In genomic region chr22:42714768-42715430, GRCh38 we compare ENCODE assay signal across 28 cellular contexts. TPM values are rescaled to one million over a fixed set of nuclear protein-coding genes. Genes with fewer than 3 reads are reported as not detected.
DNase-seq lines count a peak whose midpoint lies in the region; ATAC-seq, FAIRE-seq and TF ChIP-seq lines count a peak whose summit lies in the region.
"Had no signal": no experiment of that assay in that cellular context is flagged by ENCODE, and none has a peak within 500 bp of the region (broad histone marks: within the 10 kb centered on the region; RNA-seq: fewer than 3 reads in every experiment).

No MANE protein-coding gene starts in this region.

- H3K27ac ChIP-seq in GM12878 (ENCODE audit: control insufficient read depth, insufficient read depth): 0 out of 2 replicates have a peak overlapping the region, but pooled peaks have one; percentile 8
- no peak overlapping the region for H3K27ac ChIP-seq in mesendoderm (ENCODE audit: low read depth, low read length)
- H3K27ac ChIP-seq in left lung: no peak overlapping the region
- H3K27ac ChIP-seq: C4-2B, KMS-11, prostate gland had no signal

- POLR2A ChIA-PET in Caco-2 (lab: Charles Lee) (no interaction called here), GM12878 (lab: Charles Lee) (interaction anchor here (1.1 kb wide), 1 partner anchor 8 kb away, joined by 3 read pairs; no protein-coding TSS in a partner anchor)

- no peak overlapping the region for H3K56ac ChIP-seq in mesendoderm (ENCODE audit: low read length)

- H2BK5ac ChIP-seq in mesendoderm (ENCODE audit: low read length): no peak overlapping the region

- no peak overlapping the region for H3K4ac ChIP-seq in mesendoderm (ENCODE audit: low read depth, low read length)

- H3K4me3 Mint-ChIP-seq in Caco-2 (ENCODE audit: unreplicated experiment) (no peak overlapping the region), HFFc6 (no peak overlapping the region)
- no peak overlapping the region for H3K4me3 Mint-ChIP-seq in activated naive CD8-positive, alpha-beta T cell treated with anti-CD3 and anti-CD28 coated beads for 36 hours
- H3K4me3 Mint-ChIP-seq: activated naive CD8-positive, alpha-beta T cell; activated T-cell treated with anti-CD3 and anti-CD28 coated beads, Interleukin-2, amount 50 U/mL, for 72 hours; stimulated activated effector memory CD8-positive, alpha-beta T cell treated with anti-CD3 and anti-CD28 coated beads, Interleukin-12 subunit alpha, Interleukin-12 subunit beta, amount 100 ng/mL, for 72 hours; T-cell had no signal

- no peak overlapping the region for H4K5ac ChIP-seq in mesendoderm (ENCODE audit: low read length)

- H3K9ac ChIP-seq in GM12878 (ENCODE audit: control insufficient read depth, insufficient read depth, low read length) (no peak overlapping the region), mesendoderm (ENCODE audit: low read length) (no peak overlapping the region)
- H3K9ac ChIP-seq: KMS-11 had no signal

- H2AFZ ChIP-seq in GM12878 (ENCODE audit: control insufficient read depth, low read depth, low read length): no peak overlapping the region

- in situ Hi-C loops in GM12878 (cut with MboI): no loop called here

- no peak for TF ChIP-seq EP300 in GM12878 (IDR thresholded peaks at IDR 0.05; ENCODE audit: borderline replicate concordance in 1 of 2, control insufficient read depth in 1 of 2, low read depth in 2 of 2, low read length in 2 of 2)

- intact Hi-C loops in Caco-2 (cut with micrococcal nuclease; ENCODE audit: unreplicated experiment) (no loop called here), GM12878 (cut with micrococcal nuclease; ENCODE audit: unreplicated experiment) (no loop called here), left lung (cut with DNase I) (no loop called here)

- H3K27ac Mint-ChIP-seq in Caco-2 (ENCODE audit: unreplicated experiment) (peak overlapping the region; percentile 40), HFFc6 (peak overlapping the region; percentile 72)
- H3K27ac Mint-ChIP-seq in activated naive CD8-positive, alpha-beta T cell treated with anti-CD3 and anti-CD28 coated beads for 36 hours: no peak overlapping the region
- H3K27ac Mint-ChIP-seq: activated naive CD8-positive, alpha-beta T cell; activated T-cell treated with anti-CD3 and anti-CD28 coated beads, Interleukin-2, amount 50 U/mL, for 72 hours; stimulated activated effector memory CD8-positive, alpha-beta T cell treated with anti-CD3 and anti-CD28 coated beads, Interleukin-12 subunit alpha, Interleukin-12 subunit beta, amount 100 ng/mL, for 72 hours; T-cell had no signal

- TF ChIP-seq CTCF in Caco-2 (IDR thresholded peaks at IDR 0.05; ENCODE audit: insufficient read depth in 1 of 2, low read depth in 1 of 2, low read length in 1 of 2, severe bottlenecking in 1 of 2, unreplicated experiment in 1 of 2) (no peak), HFFc6 (IDR thresholded peaks at IDR 0.05) (no peak), GM12878 (IDR thresholded peaks at IDR 0.05 in 2 of 3, conservative IDR thresholded peaks at IDR 0.05 in 1 of 3; ENCODE audit: control insufficient read depth in 2 of 3, extremely low read depth in 1 of 3, insufficient read depth in 1 of 3, low read depth in 3 of 3, low read length in 3 of 3) (no peak), left lung (IDR thresholded peaks at IDR 0.05) (no peak)

- no peak overlapping the region for H2BK120ac ChIP-seq in mesendoderm (ENCODE audit: low read depth, low read length)

- no peak for TF ChIP-seq RAD21 in GM12878 (IDR thresholded peaks at IDR 0.05; ENCODE audit: insufficient read depth, low read depth, low read length)

- RAD21 ChIA-PET in GM12878 (lab: Charles Lee; ENCODE audit: unreplicated experiment): no interaction called here

- no peak overlapping the region for H2AK5ac ChIP-seq in mesendoderm (ENCODE audit: low read length)

- DNase-seq in Caco-2: no peak
- DNase-seq in HFFc6: no peak
- no peak for DNase-seq in GM12878 (ENCODE audit: low read depth, low spot score)
- peak; percentile 62 for DNase-seq in mesendoderm
- DNase-seq in activated naive CD8-positive, alpha-beta T cell treated with anti-CD3 and anti-CD28 coated beads for 36 hours: no peak
- no peak for DNase-seq in left lung
- DNase-seq in SHP77 treated with DMSO at 0.1 percent for 48 hours (lab: John Stamatoyannopoulos, UW): no peak
- DNase-seq: activated CD4-positive, alpha-beta T cell treated with anti-CD3 and anti-CD28 coated beads for 4 hours; activated T-cell treated with anti-CD3 and anti-CD28 coated beads, Interleukin-2, amount 50 U/mL, for 72 hours; effector memory CD4-positive, alpha-beta T cell; EL; glutamatergic neuron; NCI-H1694; NCI-H2171; NCI-H69; SIG-M5; stimulated activated CD4-positive, alpha-beta T cell treated with anti-CD3 and anti-CD28 coated beads, Interleukin-1b, Interleukin-23, amount 100 ng/mL, for 48 hours; T-cell had no signal

- TF ChIP-seq POLR2A in GM12878 (IDR thresholded peaks at IDR 0.05; ENCODE audit: low read depth, low read length): no peak

- H3K79me2 ChIP-seq in GM12878 (ENCODE audit: control insufficient read depth, insufficient read depth, low read length) (peaks cover 34% of the 10 kb centered on the region), mesendoderm (ENCODE audit: control insufficient read depth, insufficient read depth, low read length) (no peaks in the 10 kb centered on the region)

- H4K20me1 ChIP-seq in GM12878 (ENCODE audit: control insufficient read depth, insufficient read depth): no peaks in the 10 kb centered on the region

- H3K18ac ChIP-seq in mesendoderm (ENCODE audit: low read length): no peak overlapping the region

- H3K4me3 ChIP-seq in Caco-2 (ENCODE audit: low read depth, low read length) (no peak overlapping the region), GM12878 (no peak overlapping the region), mesendoderm (ENCODE audit: low read length) (no peak overlapping the region), left lung (no peak overlapping the region)
- H3K4me3 ChIP-seq: prostate gland, skin epidermis had no signal

- H3K27me3 ChIP-seq in Caco-2 (replicated peaks; ENCODE audit: control insufficient read depth, insufficient read depth, low read length) (no peaks in the 10 kb centered on the region), GM12878 (replicated peaks in 1 of 2; ENCODE audit: control insufficient read depth in 2 of 2, insufficient read depth in 2 of 2, low read length in 1 of 2) (no peaks in the 10 kb centered on the region), mesendoderm (ENCODE audit: insufficient read depth, low read length, poor library complexity) (no peaks in the 10 kb centered on the region), left lung (peaks cover 4 to 23% of the 10 kb centered on the region in 2 donors)

- H3K23ac ChIP-seq in mesendoderm (ENCODE audit: low read length): no peak overlapping the region

- no peak overlapping the region for H2BK15ac ChIP-seq in mesendoderm (replicated peaks; ENCODE audit: low read depth)

- H3K4me1 Mint-ChIP-seq in Caco-2 (ENCODE audit: low read depth, unreplicated experiment) (peaks cover 34% of the 10 kb centered on the region), HFFc6 (ENCODE audit: low read depth) (peaks cover 50% of the 10 kb centered on the region)
- H3K4me1 Mint-ChIP-seq in activated naive CD8-positive, alpha-beta T cell treated with anti-CD3 and anti-CD28 coated beads for 36 hours: peaks cover 10% of the 10 kb centered on the region

- no peak for FAIRE-seq in GM12878 (lab: Jason Lieb, UNC)
- FAIRE-seq: D721Med, TTC549 had no signal

- BruUV-seq in Caco-2 (replicated peaks; lab: Mats Ljungman, UMichigan) (no TSS peak), GM12878 (replicated peaks; lab: Mats Ljungman, UMichigan) (no TSS peak)

- peaks cover 6% of the 10 kb centered on the region; the same call in 1 of the 2 replicates for H3K9me3 ChIP-seq in Caco-2
- peaks cover 4% of the 10 kb centered on the region; the same call in 2 of the 3 replicates for H3K9me3 ChIP-seq in GM12878 (replicated peaks; ENCODE audit: control insufficient read depth, insufficient read depth, low read length)
- no peaks in the 10 kb centered on the region for H3K9me3 ChIP-seq in left lung
- H3K9me3 ChIP-seq: prostate gland had no signal

- WGBS in GM12878 (ENCODE audit: insufficient coverage, insufficient replicate concordance, low lambda C conversion rate, missing lambda C conversion rate): 86% methylated on average over 4 of the region's 4 CpGs
- no CpG with 5 or more reads among the region's 4 CpGs for WGBS in mesendoderm (ENCODE audit: extremely low coverage, insufficient coverage, low lambda C conversion rate)

- SMC1A ChIA-PET in GM12878 (lab: Charles Lee; ENCODE audit: uncharacterized antibody, unreplicated experiment): interaction anchor here (0.6 to 4.2 kb wide), 2 partner anchors 12 to 138 kb away, joined by 3 to 18 read pairs; no protein-coding TSS in a partner anchor

- peaks cover 38% of the 10 kb centered on the region for H3K4me1 ChIP-seq in Caco-2
- peaks cover 49% of the 10 kb centered on the region for H3K4me1 ChIP-seq in GM12878 (ENCODE audit: control insufficient read depth, insufficient read depth, low read length)
- no peaks in the 10 kb centered on the region for H3K4me1 ChIP-seq in mesendoderm (ENCODE audit: control insufficient read depth, low read depth, low read length)
- H3K4me1 ChIP-seq in left lung: peaks cover 0 to 34% of the 10 kb centered on the region in 2 donors

- H3K27me3 Mint-ChIP-seq in Caco-2 (ENCODE audit: insufficient read depth, unreplicated experiment): no peaks in the 10 kb centered on the region
- peaks cover 3% of the 10 kb centered on the region for H3K27me3 Mint-ChIP-seq in HFFc6 (ENCODE audit: insufficient read depth)
- peaks cover 53% of the 10 kb centered on the region for H3K27me3 Mint-ChIP-seq in activated naive CD8-positive, alpha-beta T cell treated with anti-CD3 and anti-CD28 coated beads for 36 hours

- H3K79me1 ChIP-seq in mesendoderm (ENCODE audit: low read length): no peaks in the 10 kb centered on the region

- ATAC-seq in GM12878 (no peak), HG03439 (IDR thresholded peaks at IDR 0.05; ENCODE audit: unreplicated experiment) (no peak), left lung (no peak)
- ATAC-seq: activated T-cell treated with anti-CD3 and anti-CD28 coated beads, Interleukin-2, amount 50 U/mL, for 72 hours; esophagus mucosa; stimulated activated effector memory CD8-positive, alpha-beta T cell treated with anti-CD3 and anti-CD28 coated beads, Interleukin-12 subunit alpha, Interleukin-12 subunit beta, amount 100 ng/mL, for 72 hours; T-cell had no signal

- H3K36me3 Mint-ChIP-seq in Caco-2 (ENCODE audit: insufficient read depth, unreplicated experiment) (peaks cover 34% of the 10 kb centered on the region), HFFc6 (ENCODE audit: low read depth) (peaks cover 18% of the 10 kb centered on the region)
- H3K36me3 Mint-ChIP-seq in activated naive CD8-positive, alpha-beta T cell treated with anti-CD3 and anti-CD28 coated beads for 36 hours: no peaks in the 10 kb centered on the region
- H3K36me3 Mint-ChIP-seq: activated naive CD8-positive, alpha-beta T cell; stimulated activated effector memory CD8-positive, alpha-beta T cell treated with anti-CD3 and anti-CD28 coated beads, Interleukin-12 subunit alpha, Interleukin-12 subunit beta, amount 100 ng/mL, for 72 hours had no signal

- H3K9me3 Mint-ChIP-seq in Caco-2 (ENCODE audit: unreplicated experiment): no peaks in the 10 kb centered on the region
- peaks cover 12% of the 10 kb centered on the region for H3K9me3 Mint-ChIP-seq in HFFc6
- H3K9me3 Mint-ChIP-seq in activated naive CD8-positive, alpha-beta T cell treated with anti-CD3 and anti-CD28 coated beads for 36 hours: no peaks in the 10 kb centered on the region
- H3K9me3 Mint-ChIP-seq: activated T-cell treated with anti-CD3 and anti-CD28 coated beads, Interleukin-2, amount 50 U/mL, for 72 hours; stimulated activated effector memory CD8-positive, alpha-beta T cell treated with anti-CD3 and anti-CD28 coated beads, Interleukin-12 subunit alpha, Interleukin-12 subunit beta, amount 100 ng/mL, for 72 hours had no signal

- H4K8ac ChIP-seq in mesendoderm (ENCODE audit: low read depth, low read length): no peak overlapping the region

- no peak overlapping the region for H3K4me2 ChIP-seq in GM12878 (ENCODE audit: control insufficient read depth, insufficient read depth)
- H3K4me2 ChIP-seq in mesendoderm (ENCODE audit: low read length): no peak overlapping the region
- H3K4me2 ChIP-seq: KMS-11 had no signal

- CTCF ChIA-PET in Caco-2 (lab: Charles Lee) (no interaction called here), GM12878 (lab: Yijun Ruan, JAX) (interaction anchor here (3.8 kb wide), 1 partner anchor 51 kb away, joined by 21 read pairs; no protein-coding TSS in a partner anchor)

- no peaks in the 10 kb centered on the region; the same call in 1 of the 2 replicates for H3K36me3 ChIP-seq in Caco-2 (ENCODE audit: control insufficient read depth, insufficient read depth, low read length)
- H3K36me3 ChIP-seq in GM12878 (ENCODE audit: control insufficient read depth in 2 of 2, insufficient read depth in 2 of 2, low read length in 1 of 2): no peaks in the 10 kb centered on the region; a peak in 2 of 4 replicates
- no peaks in the 10 kb centered on the region for H3K36me3 ChIP-seq in mesendoderm (ENCODE audit: control insufficient read depth, insufficient read depth, low read length)
- H3K36me3 ChIP-seq in left lung: no peaks in the 10 kb centered on the region
- H3K36me3 ChIP-seq: prostate gland had no signal

RNA-seq across cellular contexts. Expression of gene A4GALT, which starts 5.8 kb away (rescaled TPM):
- total RNA-seq in Caco-2 (2022): 12.7 and 16.2 TPM in 2 replicates
- total RNA-seq in HFFc6 (2021; fragmentation: NEBNext Ultra II Directional; extraction: Animal tissue kit (Norgen Biotek cat#: 25700)): 10 to 100 TPM; 12.2 to 14.3 (median 13.1) TPM
- 22.1 and 26.5 TPM in 2 replicates for total RNA-seq in GM12878 (2013; cell fraction: nucleolus; rRNA removed)
- 1.6 and 2.3 TPM in 2 replicates for total RNA-seq in GM12878 (2014; rRNA removed)
- total RNA-seq in GM12878 (2014; rRNA removed; fragmentation: Illumina TruSeq; extraction: Trizol): 0.51 and 1.1 TPM in 2 replicates
- total RNA-seq in GM12878 (2021): 2.6 TPM in 2 replicates
- 1.0 TPM for polyA plus RNA-seq in GM12878 (2011; ENCODE audit: low read depth)
- 1.8 and 3.9 TPM in 2 replicates for polyA plus RNA-seq in GM12878 (2011; rRNA removed)
- polyA plus RNA-seq in GM12878 (2011; cell fraction: cytosol; rRNA removed): 5.5 and 6.8 TPM in 2 replicates
- polyA plus RNA-seq in GM12878 (2011; cell fraction: nucleus; rRNA removed): 8.8 and 12.0 TPM in 2 replicates
- 6.2 and 8.3 TPM in 2 replicates for polyA plus RNA-seq in GM12878 (2012)
- polyA plus RNA-seq in GM12878 (2014; fragmentation: Illumina TruSeq; extraction: Trizol): 0.25 TPM in 1 of 2 replicates, not detected in the other
- polyA plus RNA-seq in GM12878 (2014; fragmentation: Nextera tagmentation; extraction: Ambion mirVana): under 1 TPM in 1 of 2 experiments, not detected in 1; 0.04 TPM
- 2.6 and 2.7 TPM in 2 replicates for polyA plus RNA-seq in GM12878 (2014; rRNA removed)
- polyA plus RNA-seq in GM12878 (2016; fragmentation: Nextera tagmentation; extraction: Ambion mirVana): 1 to 10 TPM; 2.2 to 3.4 TPM
- polyA minus RNA-seq in GM12878 (2011; rRNA and poly(A)+ RNA removed): 3.7 and 8.6 TPM in 2 replicates
- polyA minus RNA-seq in GM12878 (2011; cell fraction: cytosol; rRNA and poly(A)+ RNA removed): 3.5 and 5.2 TPM in 2 replicates
- 3.5 and 6.6 TPM in 2 replicates for polyA minus RNA-seq in GM12878 (2011; cell fraction: nucleus; rRNA and poly(A)+ RNA removed)
- 5.9 TPM for polyA plus RNA-seq in mesendoderm (2013, experiment 1 of 2)
- polyA plus RNA-seq in mesendoderm (2013, experiment 2 of 2): 5.8 TPM
- total RNA-seq in activated naive CD8-positive, alpha-beta T cell treated with anti-CD3 and anti-CD28 coated beads for 36 hours: under 1 TPM in 1 of 2 experiments, not detected in 1; 0.08 TPM
- total RNA-seq in left lung: 10 to 100 TPM; 11.2 to 21.3 TPM
